In the genomic region with DNA sequence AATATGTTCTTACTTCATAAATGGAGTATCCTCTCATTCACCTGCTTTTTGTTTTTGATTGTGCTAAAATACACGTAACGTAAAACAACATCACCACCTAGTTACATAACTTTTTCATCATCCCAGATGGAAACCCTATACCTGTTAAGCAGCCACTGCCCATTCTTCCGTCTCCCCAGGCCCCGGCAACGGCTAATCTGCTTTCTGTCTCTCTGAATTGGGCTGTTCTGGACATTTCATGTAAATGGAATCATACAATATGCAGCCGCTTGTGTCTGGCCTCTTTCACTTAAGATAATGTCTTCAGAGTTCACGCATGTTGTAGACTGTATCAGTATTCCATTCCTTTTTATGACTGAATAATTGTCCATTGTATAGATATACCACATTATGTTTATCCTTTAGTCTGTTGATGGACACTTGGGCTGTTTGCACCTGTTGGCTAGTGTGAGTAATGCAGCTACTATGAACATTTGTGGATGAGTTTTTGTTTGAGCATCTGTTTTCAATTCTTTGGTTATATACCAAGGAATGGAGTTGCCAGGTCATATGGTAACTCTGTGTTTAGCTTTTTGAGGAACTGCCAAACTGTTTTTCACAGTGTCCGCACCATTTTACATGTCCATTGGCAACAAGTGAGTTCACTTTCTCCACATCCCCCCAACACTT, we compare ENCODE assay signal across 8 cellular contexts. TPM values are rescaled to one million over a fixed set of nuclear protein-coding genes. Genes with fewer than 3 reads are reported as not detected.
A peak's percentile ranks its signal among the peaks of the same experiment; 100 is the strongest.
DNase-seq lines count a peak whose midpoint lies in the region; ATAC-seq and TF ChIP-seq lines count a peak whose summit lies in the region.

No MANE protein-coding gene starts in this region.

- DNase-seq in GM12864 (ENCODE audit: low read depth) (peak; percentile 53), RPMI8226 (peak; percentile 37), epithelial cell of esophagus (ENCODE audit: low read depth) (peak; percentile 64), gastrocnemius medialis (no peak), NCI-H2227 (lab: John Stamatoyannopoulos, UW; ENCODE audit: unreplicated experiment) (no peak)

- no peaks in the 10 kb centered on the region for H3K9me3 ChIP-seq in gastrocnemius medialis

- TF ChIP-seq CTCF in 22Rv1 (IDR thresholded peaks at IDR 0.05) = peak; percentile 42
- TF ChIP-seq CTCF in GM12864 (IDR thresholded peaks at IDR 0.05; ENCODE audit: low read depth, low read length, missing control alignments) = peak; percentile 54
- TF ChIP-seq CTCF in epithelial cell of esophagus (IDR thresholded peaks at IDR 0.05; ENCODE audit: insufficient read depth, low read depth, low read length, missing control alignments) = peak; percentile 45
- peak in 4 of 5 experiments; percentile 26 to 55 (median 42) for TF ChIP-seq CTCF in gastrocnemius medialis (IDR thresholded peaks at IDR 0.05 in 4 of 5, conservative IDR thresholded peaks at IDR 0.05 in 1 of 5)

- H3K4me3 ChIP-seq in GM12864 (ENCODE audit: low read depth, low read length) = peak overlapping the region; percentile 69; the same call in 1 of the 2 replicates
- peak overlapping the region; percentile 71 for H3K4me3 ChIP-seq in epithelial cell of esophagus (ENCODE audit: low read length)
- H3K4me3 ChIP-seq in gastrocnemius medialis = peak overlapping the region; percentile 4 to 75 (median 38)

- no peak for ATAC-seq in gastrocnemius medialis
- ATAC-seq in GM21423 (IDR thresholded peaks at IDR 0.05; ENCODE audit: unreplicated experiment) = no peak
- ATAC-seq in GM21360 (IDR thresholded peaks at IDR 0.05; ENCODE audit: unreplicated experiment) = no peak

- in situ Hi-C loops in gastrocnemius medialis (cut with MboI; ENCODE audit: low sequenced_read_pairs in 4 of 4) = no loop called here

- TF ChIP-seq POLR2A in gastrocnemius medialis (IDR thresholded peaks at IDR 0.05) = no peak

- intact Hi-C loops in gastrocnemius medialis (cut with DNase I; ENCODE audit: low total_unique reads) = no loop called here

- H3K27me3 ChIP-seq in gastrocnemius medialis = no peaks in the 10 kb centered on the region

- peaks cover 66 to 83% of the 10 kb centered on the region in 2 donors for H3K4me1 ChIP-seq in gastrocnemius medialis

- no peaks in the 10 kb centered on the region for H3K36me3 ChIP-seq in gastrocnemius medialis

- H3K27ac ChIP-seq in 22Rv1 (no peak overlapping the region), gastrocnemius medialis (peak overlapping the region; percentile 89 to 99 (median 92))

RNA-seq across cellular contexts. Expression of a gene that starts 14.1 kb away (rescaled TPM):
- total RNA-seq in gastrocnemius medialis = 100 to 1,000 TPM; 112 to 154 (median 132) TPM

RNA-seq across cellular contexts. Expression of a gene that starts 58.2 kb away (rescaled TPM):
- 10 to 100 TPM; 24.6 to 40.8 (median 30.0) TPM for total RNA-seq in gastrocnemius medialis

Comparison
In these comparisons a context has a peak if more than half of its experiments do, and no peak if none do; other contexts are left out.
1. DNase-seq: peak in GM12864 (single experiment), RPMI8226 (single experiment) and epithelial cell of esophagus (single experiment); none in gastrocnemius medialis (0 of 2) and NCI-H2227 (single experiment).
2. Peak in every context shown above with its lines, with median percentiles within 50 percentile points of each other: CTCF ChIP-seq and H3K4me3 ChIP-seq.